Comparison of ENCODE assay signal across 8 cellular contexts in the genomic region with DNA sequence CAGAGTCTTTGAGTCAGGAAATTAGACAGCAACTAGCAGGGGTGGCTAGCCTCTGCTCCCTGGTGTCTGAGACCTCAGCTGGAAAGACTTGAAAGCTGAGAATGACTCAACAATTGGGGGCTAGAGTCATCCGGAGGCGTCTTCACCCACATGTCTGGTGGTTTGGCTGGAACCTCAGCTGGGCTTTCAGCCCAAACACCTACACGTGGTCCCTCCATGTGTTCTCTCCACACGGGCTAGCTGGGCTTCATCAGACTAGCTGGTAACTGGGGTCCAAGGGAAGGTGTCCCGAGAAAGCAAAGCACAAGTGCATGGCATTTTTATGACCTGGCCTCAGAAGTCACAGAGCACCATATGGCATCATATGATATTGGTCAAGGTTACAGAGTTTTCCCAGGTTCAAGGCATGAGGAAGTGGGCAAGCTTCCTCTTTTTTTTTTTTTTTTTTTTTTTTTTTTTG. TPM values are rescaled to one million over a fixed set of nuclear protein-coding genes. Genes with fewer than 3 reads are reported as not detected.
DNase-seq lines count a peak whose midpoint lies in the region; ATAC-seq, FAIRE-seq and TF ChIP-seq lines count a peak whose summit lies in the region.

No MANE protein-coding gene starts in this region.

- CTCF ChIA-PET in activated CD8-positive, alpha-beta T cell treated with anti-CD3 and anti-CD28 coated beads, Interleukin-2, amount 10 ng/mL, durations not matched to agents 7 days and 5 days (lab: Charles Lee): interaction anchor here (0.6 to 2.1 kb wide), 8 partner anchors 10 to 138 kb away, joined by 3 to 15 read pairs (median 4); no protein-coding TSS in a partner anchor
- CTCF ChIA-PET in HepG2 (lab: Yijun Ruan, JAX; ENCODE audit: low intra/inter-chr PET ratio, low total read pairs): no interaction called here

- TF ChIP-seq RAD21 in HepG2 (CRISPR knock-in tag; IDR thresholded peaks at IDR 0.05): no peak

- no peaks in the 10 kb centered on the region for H4K20me1 ChIP-seq in HepG2 (ENCODE audit: insufficient read depth, low read length)

- POLR2A ChIA-PET in activated CD8-positive, alpha-beta T cell treated with anti-CD3 and anti-CD28 coated beads, Interleukin-2, amount 10 ng/mL, durations not matched to agents 7 days and 5 days (lab: Charles Lee): no interaction called here
- POLR2A ChIA-PET in HepG2 (lab: Yijun Ruan, JAX): interaction anchor here (0.6 to 1.6 kb wide), 4 partner anchors 44 to 60 kb away, joined by 3 read pairs; no protein-coding TSS in a partner anchor

- H3K27me3 Mint-ChIP-seq in activated CD8-positive, alpha-beta T cell treated with anti-CD3 and anti-CD28 coated beads, Interleukin-2, amount 10 ng/mL, durations not matched to agents 7 days and 5 days (ENCODE audit: low read depth): peaks cover 3% of the 10 kb centered on the region

- H3K27ac Mint-ChIP-seq in activated CD8-positive, alpha-beta T cell treated with anti-CD3 and anti-CD28 coated beads, Interleukin-2, amount 10 ng/mL, durations not matched to agents 7 days and 5 days: peak overlapping the region; percentile 64

- H3K4me3 Mint-ChIP-seq in activated CD8-positive, alpha-beta T cell treated with anti-CD3 and anti-CD28 coated beads, Interleukin-2, amount 10 ng/mL, durations not matched to agents 7 days and 5 days: peak overlapping the region; percentile 8

- H3K9ac ChIP-seq in HepG2 (ENCODE audit: insufficient read depth, low read depth, low read length): no peak overlapping the region
- H3K9ac ChIP-seq in kidney (ENCODE audit: low read length in 2 of 2): no peak overlapping the region

- FAIRE-seq in HepG2 (lab: Jason Lieb, UNC): no peak
- FAIRE-seq in kidney (lab: Jason Lieb, UNC): no peak

- H3K27ac ChIP-seq in HepG2 (ENCODE audit: extremely low read length, insufficient read depth, low read length) (no peak overlapping the region), kidney (ENCODE audit: low read depth in 2 of 2, low read length in 2 of 2) (no peak overlapping the region)

- peaks cover 11% of the 10 kb centered on the region for H3K36me3 Mint-ChIP-seq in activated CD8-positive, alpha-beta T cell treated with anti-CD3 and anti-CD28 coated beads, Interleukin-2, amount 10 ng/mL, durations not matched to agents 7 days and 5 days (ENCODE audit: low read depth)

- peaks cover 0 to 1% of the 10 kb centered on the region in 2 experiments; a peak in 1 of 5 replicates for H3K27me3 ChIP-seq in HepG2 (ENCODE audit: control insufficient read depth in 1 of 2, insufficient read depth in 2 of 2, low read length in 2 of 2)

- H2AFZ ChIP-seq in HepG2 (ENCODE audit: low read length): peak overlapping the region; percentile 19

- TF ChIP-seq EP300 in HepG2 (IDR thresholded peaks at IDR 0.05; ENCODE audit: low read depth in 2 of 2, low read length in 2 of 2): no peak
- no peak for TF ChIP-seq EP300 in HepG2 (CRISPR knock-in tag; IDR thresholded peaks at IDR 0.05; ENCODE audit: borderline replicate concordance)

- H3K79me2 ChIP-seq in HepG2 (ENCODE audit: insufficient read depth, low read length): no peaks in the 10 kb centered on the region

- H3K4me1 ChIP-seq in HepG2 (ENCODE audit: insufficient read depth, low read length): peaks cover 32% of the 10 kb centered on the region
- H3K4me1 ChIP-seq in kidney (ENCODE audit: control insufficient read depth in 1 of 2, insufficient read depth in 1 of 2, low read depth in 1 of 2, low read length in 2 of 2): no peaks in the 10 kb centered on the region

- intact Hi-C loops in HepG2 (cut with micrococcal nuclease; ENCODE audit: unreplicated experiment): no loop called here
- intact Hi-C loops in kidney (cut with DNase I): no loop called here

- H3K9me3 ChIP-seq in HepG2 (ENCODE audit: low read length): no peaks in the 10 kb centered on the region
- peaks cover 0 to 16% of the 10 kb centered on the region in 2 donors for H3K9me3 ChIP-seq in kidney (ENCODE audit: control insufficient read depth in 1 of 2, low read length in 2 of 2)

- H3K4me1 Mint-ChIP-seq in activated CD8-positive, alpha-beta T cell treated with anti-CD3 and anti-CD28 coated beads, Interleukin-2, amount 10 ng/mL, durations not matched to agents 7 days and 5 days (ENCODE audit: low read depth): peaks cover 14% of the 10 kb centered on the region

- no peak for TF ChIP-seq POLR2A in HepG2 (IDR thresholded peaks at IDR 0.05; ENCODE audit: insufficient read depth in 1 of 2, low read depth in 2 of 2, low read length in 2 of 2)

- H3K4me3 ChIP-seq in HepG2 (replicated peaks in 1 of 3; ENCODE audit: insufficient read depth in 1 of 3, low read depth in 2 of 3, low read length in 3 of 3): no peak overlapping the region
- H3K4me3 ChIP-seq in kidney (ENCODE audit: low read length in 2 of 2): no peak overlapping the region

- in situ Hi-C loops in HepG2 (cut with HindIII; ENCODE audit: extremely low pct_ligation_motif_present, low pct_unique_long_range_greater_than_20kb): no loop called here

- peaks cover 27% of the 10 kb centered on the region for H3K9me3 Mint-ChIP-seq in activated CD8-positive, alpha-beta T cell treated with anti-CD3 and anti-CD28 coated beads, Interleukin-2, amount 10 ng/mL, durations not matched to agents 7 days and 5 days (ENCODE audit: insufficient read depth)

- DNase-seq in COLO829 (ENCODE audit: low spot score) (peak; percentile 73), HepG2 (ENCODE audit: low spot score) (no peak), NCI-H187 (lab: John Stamatoyannopoulos, UW) (no peak), NCI-H2196 (lab: John Stamatoyannopoulos, UW; ENCODE audit: unreplicated experiment) (no peak), kidney (no peak)
- peak; percentile 58 for DNase-seq in activated CD8-positive, alpha-beta T cell treated with anti-CD3 and anti-CD28 coated beads, Interleukin-2, amount 10 ng/mL, durations not matched to agents 7 days and 5 days

- no peak overlapping the region for H3K4me2 ChIP-seq in HepG2 (ENCODE audit: low read depth, low read length)

- TF ChIP-seq CTCF in HepG2 (CRISPR knock-in tag; IDR thresholded peaks at IDR 0.05): no peak
- no peak for TF ChIP-seq CTCF in kidney (IDR thresholded peaks at IDR 0.05; ENCODE audit: borderline replicate concordance, extremely low read depth, insufficient read depth)

- H3K36me3 ChIP-seq in HepG2 (replicated peaks in 1 of 2; ENCODE audit: control insufficient read depth in 1 of 2, insufficient read depth in 2 of 2, low read length in 2 of 2) (no peaks in the 10 kb centered on the region), kidney (ENCODE audit: control insufficient read depth in 1 of 2, insufficient read depth in 2 of 2, low read length in 2 of 2) (no peaks in the 10 kb centered on the region)

- BruUV-seq in HepG2 (replicated peaks; lab: Mats Ljungman, UMichigan): no TSS peak

- ATAC-seq in GM21360 (IDR thresholded peaks at IDR 0.05; ENCODE audit: unreplicated experiment) (peak; percentile 95), HG03521 (IDR thresholded peaks at IDR 0.05; ENCODE audit: unreplicated experiment) (peak; percentile 92), HepG2 (no peak)
- ATAC-seq in activated CD8-positive, alpha-beta T cell treated with anti-CD3 and anti-CD28 coated beads, Interleukin-2, amount 10 ng/mL, durations not matched to agents 7 days and 5 days: peak; percentile 85

- WGBS in HepG2 (ENCODE audit: low lambda C conversion rate): 100% methylated on average over 1 of the region's 5 CpGs

TF ChIP-seq in HepG2, 621 proteins besides CTCF, POLR2A, EP300 and RAD21:
- TF ChIP-seq ESRRA (CRISPR knock-in tag; IDR thresholded peaks at IDR 0.05; ENCODE audit: low read depth) (no peak), ZNF460 (CRISPR knock-in tag; IDR thresholded peaks at IDR 0.05; ENCODE audit: borderline replicate concordance) (no peak)
TF ChIP-seq in HepG2: peak in this region for 0.

RNA-seq across cellular contexts. Expression of gene ABHD2, which starts 19.9 kb away (rescaled TPM):
- 10 to 100 TPM; 71.3 to 71.9 TPM for total RNA-seq in activated CD8-positive, alpha-beta T cell treated with anti-CD3 and anti-CD28 coated beads, Interleukin-2, amount 10 ng/mL, durations not matched to agents 7 days and 5 days
- total RNA-seq in HepG2 (2016; rRNA removed; fragmentation: Illumina TruSeq; extraction: Trizol) (12.2 and 22.4 TPM in 2 replicates), kidney (123 TPM)
- total RNA-seq in HepG2 (2016; cell fraction: cytosol; rRNA removed; fragmentation: Illumina TruSeq; extraction: Trizol; ENCODE audit: low read depth): 15.9 and 19.0 TPM in 2 replicates
- total RNA-seq in HepG2 (2016; cell fraction: insoluble cytoplasmic fraction; rRNA removed; fragmentation: Illumina TruSeq; extraction: Trizol): 10.3 and 18.8 TPM in 2 replicates
- total RNA-seq in HepG2 (2016; cell fraction: membrane; rRNA removed; fragmentation: Illumina TruSeq; extraction: Trizol): 6.0 and 7.4 TPM in 2 replicates
- total RNA-seq in HepG2 (2016; cell fraction: nucleus; rRNA removed; fragmentation: Illumina TruSeq; extraction: Trizol): 23.2 and 26.5 TPM in 2 replicates
- polyA plus RNA-seq in HepG2 (2011; rRNA removed) (14.8 and 16.9 TPM in 2 replicates), kidney (ENCODE audit: insufficient read depth, low read depth, low replicate concordance) (13.3 TPM)
- polyA plus RNA-seq in HepG2 (2011; cell fraction: cytosol; rRNA removed): 11.8 and 13.6 TPM in 2 replicates
- 11.3 and 12.7 TPM in 2 replicates for polyA plus RNA-seq in HepG2 (2011; cell fraction: nucleus; rRNA removed)
- polyA plus RNA-seq in HepG2 (2012): 11.9 and 13.1 TPM in 2 replicates
- 0.63 and 1.1 TPM in 2 replicates for polyA plus RNA-seq in HepG2 (2016; cell fraction: cytosol; fragmentation: Illumina TruSeq; extraction: Trizol; ENCODE audit: low read depth)
- polyA plus RNA-seq in HepG2 (2016; cell fraction: insoluble cytoplasmic fraction; fragmentation: Illumina TruSeq; extraction: Trizol; ENCODE audit: low read depth): 5.3 and 6.4 TPM in 2 replicates
- polyA plus RNA-seq in HepG2 (2016; cell fraction: membrane; fragmentation: Illumina TruSeq; extraction: Trizol; ENCODE audit: low read depth): 0.93 and 1.0 TPM in 2 replicates
- 12.2 and 14.4 TPM in 2 replicates for polyA plus RNA-seq in HepG2 (2016; cell fraction: nucleus; fragmentation: Illumina TruSeq; extraction: Trizol; ENCODE audit: insufficient read depth, low read depth)
- 91.3 and 104 TPM in 2 replicates for polyA minus RNA-seq in HepG2 (2011; rRNA and poly(A)+ RNA removed; ENCODE audit: low replicate concordance)
- 14.3 and 22.4 TPM in 2 replicates for polyA minus RNA-seq in HepG2 (2011; cell fraction: cytosol; rRNA and poly(A)+ RNA removed)
- polyA minus RNA-seq in HepG2 (2011; cell fraction: nucleus; rRNA and poly(A)+ RNA removed): 20.5 and 26.2 TPM in 2 replicates

Comparison
In these comparisons a context has a peak if more than half of its experiments do, and no peak if none do; other contexts are left out.
1. DNase-seq: peak in COLO829 (single experiment) and activated CD8-positive, alpha-beta T cell treated with anti-CD3 and anti-CD28 coated beads, Interleukin-2, amount 10 ng/mL, durations not matched to agents 7 days and 5 days (single experiment); none in HepG2 (single experiment), NCI-H187 (0 of 2), NCI-H2196 (single experiment) and kidney (single experiment).